1 cellular context compared by ENCODE assay signal in the genomic region with DNA sequence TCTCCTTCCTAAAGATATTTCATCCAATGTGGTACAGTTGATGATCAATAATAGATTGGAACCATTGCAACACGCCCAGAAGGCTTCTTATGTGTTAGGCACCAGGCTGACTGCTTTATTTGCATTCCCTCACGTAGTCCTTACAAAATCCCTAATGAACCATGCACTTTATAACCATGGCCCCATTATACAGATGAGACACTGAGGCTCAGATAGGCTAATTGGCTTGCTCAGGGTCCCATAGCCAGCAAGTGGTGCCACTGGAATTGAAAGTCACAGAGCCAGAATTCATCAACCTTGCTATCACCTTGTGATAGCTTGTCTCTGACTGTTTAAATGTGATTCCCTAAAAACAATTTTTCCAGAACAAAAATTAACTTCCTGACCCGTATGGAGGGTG.
TF ChIP-seq lines count a peak whose summit lies in the region.

No MANE protein-coding gene starts in this region.

TF ChIP-seq in K562, 482 proteins besides CTCF, POLR2A, EP300 and RAD21:
- no peak for TF ChIP-seq KLF13 (tag; IDR thresholded peaks at IDR 0.05; ENCODE audit: borderline replicate concordance, low read depth)
- TF ChIP-seq BCOR (IDR thresholded peaks at IDR 0.05) = peak; percentile 20; the same call in 1 of the 2 replicates
- TF ChIP-seq RBM25 (IDR thresholded peaks at IDR 0.05; ENCODE audit: low read depth, low read length, severe bottlenecking) = peak; percentile 60
